7 cellular contexts compared by ENCODE assay signal in the genomic region with DNA sequence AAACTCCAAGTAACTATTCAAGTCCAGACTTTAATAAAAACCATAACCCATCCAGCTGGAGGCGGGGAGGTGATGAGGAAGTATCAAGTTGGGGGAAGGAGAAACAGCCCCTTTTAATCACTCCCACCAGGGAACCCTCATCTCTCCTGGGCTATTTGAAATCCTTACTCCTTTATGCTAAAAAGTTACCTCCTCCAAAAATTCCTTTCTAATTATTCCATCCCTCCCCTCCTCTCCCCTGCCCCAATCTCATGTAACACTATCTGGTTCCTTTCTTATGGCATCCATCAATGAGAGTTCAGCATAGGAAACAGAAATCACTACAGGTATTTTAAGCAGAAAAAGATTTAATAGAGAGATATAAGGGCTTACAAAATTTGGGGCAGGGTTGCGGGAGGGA. TPM values are rescaled to one million over a fixed set of nuclear protein-coding genes. Genes with fewer than 3 reads are reported as not detected.
"Had no signal": no experiment of that assay in that cellular context is flagged by ENCODE, and none has a peak within 500 bp of the region (broad histone marks: within the 10 kb centered on the region; RNA-seq: fewer than 3 reads in every experiment).

No MANE protein-coding gene starts in this region.

- DNase-seq: GM23248, H9, HCEC 1CT, IMR-90 had no signal

- H3K4me3 Mint-ChIP-seq: H9 had no signal

- ATAC-seq: K562 had no signal

- H2AFZ ChIP-seq: GM23248 had no signal

- H3K27ac ChIP-seq: GM23248 had no signal

- H3K9me3 Mint-ChIP-seq: H9 had no signal

- H3K4me3 ChIP-seq: GM23248, K562 had no signal

RNA-seq across cellular contexts. Expression of gene SLC14A2, which starts 9.3 kb away (rescaled TPM):
- total RNA-seq: H1, HT-29, IMR-90, K562 had no signal
- polyA plus RNA-seq: GM23248, K562 had no signal
